In the genomic region with DNA sequence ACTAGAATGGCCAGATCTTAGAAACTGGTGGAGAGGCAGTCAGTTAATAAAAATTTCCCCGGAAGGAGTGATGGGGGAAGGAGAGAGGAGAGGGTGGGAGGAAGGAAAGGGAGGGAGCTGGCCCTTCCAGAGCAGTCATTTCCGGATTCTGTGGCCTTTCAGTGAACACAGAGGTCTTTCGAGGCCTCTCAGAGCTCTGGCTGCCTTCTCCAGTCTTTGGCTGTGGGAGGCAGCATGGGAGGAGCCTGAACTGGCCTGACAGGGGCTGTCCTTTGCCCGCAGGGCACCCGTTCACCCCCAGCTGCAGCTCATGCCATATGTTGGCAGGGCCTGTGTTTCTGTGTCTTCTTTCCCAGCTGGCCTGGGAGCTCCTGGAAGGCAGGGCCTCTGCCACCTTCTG, we compare ENCODE assay signal across 1 cellular context.
TF ChIP-seq lines count a peak whose summit lies in the region.

No MANE protein-coding gene starts in this region.

TF ChIP-seq in K562, 482 proteins besides CTCF, POLR2A, EP300 and RAD21 (continued from another document):
- TF ChIP-seq PHF20 (IDR thresholded peaks at IDR 0.05; ENCODE audit: partially characterized antibody) (no peak), SMARCE1 (IDR thresholded peaks at IDR 0.05) (no peak), FOS (IDR thresholded peaks at IDR 0.05; ENCODE audit: extremely low read depth, insufficient read length) (no peak), ZNF79 (CRISPR knock-in tag; IDR thresholded peaks at IDR 0.05; ENCODE audit: low read depth) (no peak), STAT5A (IDR thresholded peaks at IDR 0.05; ENCODE audit: borderline replicate concordance, low read length) (no peak), SREBF1 (IDR thresholded peaks at IDR 0.05; ENCODE audit: borderline replicate concordance, low read depth, low read length) (no peak), TCFL5 (CRISPR knock-in tag; conservative IDR thresholded peaks at IDR 0.05) (no peak), SRSF1 (IDR thresholded peaks at IDR 0.05; ENCODE audit: low read depth, low read length) (no peak), ZFP1 (CRISPR knock-in tag; IDR thresholded peaks at IDR 0.05) (no peak), TARDBP (IDR thresholded peaks at IDR 0.05) (no peak), SMARCB1 (IDR thresholded peaks at IDR 0.05; ENCODE audit: insufficient read length, low read depth) (no peak), FOXM1 (IDR thresholded peaks at IDR 0.05; ENCODE audit: low read depth) (no peak), FOXM1 (CRISPR knock-in tag; IDR thresholded peaks at IDR 0.05; ENCODE audit: low read depth) (no peak), GABPA (tag; conservative IDR thresholded peaks at IDR 0.05; ENCODE audit: low read depth) (peak; percentile 59; the same call in 1 of the 2 replicates), MIER1 (IDR thresholded peaks at IDR 0.05; ENCODE audit: low read depth) (no peak), EHMT2 (IDR thresholded peaks at IDR 0.05) (no peak), NFE2L1 (tag; IDR thresholded peaks at IDR 0.05; ENCODE audit: borderline replicate concordance, low read depth) (no peak), POLR2H (tag; IDR thresholded peaks at IDR 0.05; ENCODE audit: low read depth) (no peak), FOXA1 (IDR thresholded peaks at IDR 0.05; ENCODE audit: borderline replicate concordance) (no peak), ZNF589 (CRISPR knock-in tag; IDR thresholded peaks at IDR 0.05; ENCODE audit: low read depth) (0 out of 2 replicates have a peak, but pooled peaks have one; percentile 14), PCBP2 (IDR thresholded peaks at IDR 0.05; ENCODE audit: low read depth, low read length, poor library complexity, severe bottlenecking) (no peak), SOX6 (IDR thresholded peaks at IDR 0.05) (no peak)
- TF ChIP-seq, protein P1, sequence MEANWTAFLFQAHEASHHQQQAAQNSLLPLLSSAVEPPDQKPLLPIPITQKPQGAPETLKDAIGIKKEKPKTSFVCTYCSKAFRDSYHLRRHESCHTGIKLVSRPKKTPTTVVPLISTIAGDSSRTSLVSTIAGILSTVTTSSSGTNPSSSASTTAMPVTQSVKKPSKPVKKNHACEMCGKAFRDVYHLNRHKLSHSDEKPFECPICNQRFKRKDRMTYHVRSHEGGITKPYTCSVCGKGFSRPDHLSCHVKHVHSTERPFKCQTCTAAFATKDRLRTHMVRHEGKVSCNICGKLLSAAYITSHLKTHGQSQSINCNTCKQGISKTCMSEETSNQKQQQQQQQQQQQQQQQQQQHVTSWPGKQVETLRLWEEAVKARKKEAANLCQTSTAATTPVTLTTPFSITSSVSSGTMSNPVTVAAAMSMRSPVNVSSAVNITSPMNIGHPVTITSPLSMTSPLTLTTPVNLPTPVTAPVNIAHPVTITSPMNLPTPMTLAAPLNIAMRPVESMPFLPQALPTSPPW (CRISPR knock-in tag; IDR thresholded peaks at IDR 0.05), result peak; percentile 46; the same call in 1 of the 2 replicates
- TF ChIP-seq, protein P2, sequence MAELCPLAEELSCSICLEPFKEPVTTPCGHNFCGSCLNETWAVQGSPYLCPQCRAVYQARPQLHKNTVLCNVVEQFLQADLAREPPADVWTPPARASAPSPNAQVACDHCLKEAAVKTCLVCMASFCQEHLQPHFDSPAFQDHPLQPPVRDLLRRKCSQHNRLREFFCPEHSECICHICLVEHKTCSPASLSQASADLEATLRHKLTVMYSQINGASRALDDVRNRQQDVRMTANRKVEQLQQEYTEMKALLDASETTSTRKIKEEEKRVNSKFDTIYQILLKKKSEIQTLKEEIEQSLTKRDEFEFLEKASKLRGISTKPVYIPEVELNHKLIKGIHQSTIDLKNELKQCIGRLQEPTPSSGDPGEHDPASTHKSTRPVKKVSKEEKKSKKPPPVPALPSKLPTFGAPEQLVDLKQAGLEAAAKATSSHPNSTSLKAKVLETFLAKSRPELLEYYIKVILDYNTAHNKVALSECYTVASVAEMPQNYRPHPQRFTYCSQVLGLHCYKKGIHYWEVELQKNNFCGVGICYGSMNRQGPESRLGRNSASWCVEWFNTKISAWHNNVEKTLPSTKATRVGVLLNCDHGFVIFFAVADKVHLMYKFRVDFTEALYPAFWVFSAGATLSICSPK (IDR thresholded peaks at IDR 0.05; ENCODE audit: borderline replicate concordance), result no peak
- TF ChIP-seq, protein P3, sequence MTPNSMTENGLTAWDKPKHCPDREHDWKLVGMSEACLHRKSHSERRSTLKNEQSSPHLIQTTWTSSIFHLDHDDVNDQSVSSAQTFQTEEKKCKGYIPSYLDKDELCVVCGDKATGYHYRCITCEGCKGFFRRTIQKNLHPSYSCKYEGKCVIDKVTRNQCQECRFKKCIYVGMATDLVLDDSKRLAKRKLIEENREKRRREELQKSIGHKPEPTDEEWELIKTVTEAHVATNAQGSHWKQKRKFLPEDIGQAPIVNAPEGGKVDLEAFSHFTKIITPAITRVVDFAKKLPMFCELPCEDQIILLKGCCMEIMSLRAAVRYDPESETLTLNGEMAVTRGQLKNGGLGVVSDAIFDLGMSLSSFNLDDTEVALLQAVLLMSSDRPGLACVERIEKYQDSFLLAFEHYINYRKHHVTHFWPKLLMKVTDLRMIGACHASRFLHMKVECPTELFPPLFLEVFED (CRISPR knock-in tag; conservative IDR thresholded peaks at IDR 0.05), result no peak
